In the genomic region with DNA sequence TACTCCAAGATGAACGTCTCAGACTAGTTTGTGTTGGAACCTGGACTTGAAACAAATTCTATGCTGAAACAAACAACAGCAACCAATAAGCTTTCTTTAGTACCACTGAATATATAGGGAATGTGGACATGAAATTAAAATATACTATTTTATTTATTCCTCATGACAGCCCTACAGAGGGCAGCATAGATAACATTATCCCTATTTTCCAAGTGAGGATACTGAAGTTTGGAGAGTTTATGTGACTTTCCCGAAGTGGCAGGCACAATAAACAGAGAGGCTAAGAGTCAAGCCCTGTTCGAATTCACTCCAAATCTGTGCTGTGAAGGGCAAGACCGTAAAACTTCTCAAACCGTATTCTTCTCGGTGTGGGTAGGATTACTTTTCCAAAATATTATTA, we compare ENCODE assay signal across 11 cellular contexts.
DNase-seq lines count a peak whose midpoint lies in the region; TF ChIP-seq lines count a peak whose summit lies in the region.
"Had no signal": no experiment of that assay in that cellular context is flagged by ENCODE, and none has a peak within 500 bp of the region (broad histone marks: within the 10 kb centered on the region; RNA-seq: fewer than 3 reads in every experiment).

No MANE protein-coding gene starts in this region.

- in situ Hi-C loops in SK-MEL-5 (cut with HindIII; ENCODE audit: low pct_unique_long_range_greater_than_20kb, low sequenced_read_pairs) = no loop called here

- DNase-seq in GM03348 (ENCODE audit: low spot score) (peak; percentile 57), SK-MEL-5 (ENCODE audit: low read depth, low spot score) (peak; percentile 28), foreskin fibroblast (peak; percentile 1 to 48), smooth muscle cell of the brain vasculature (ENCODE audit: low read depth, low spot score) (peak; percentile 1), NCI-H2029 (lab: John Stamatoyannopoulos, UW) (no peak), SIG-M5 treated with dmso at 0.1 percent for 504 hours (lab: John Stamatoyannopoulos, UW; ENCODE audit: unreplicated experiment) (no peak)
- DNase-seq in activated CD8-positive, alpha-beta memory T cell treated with anti-CD3 and anti-CD28 coated beads, Interleukin-2, amount 50 U/mL, for 48 hours = no peak
- DNase-seq: activated CD4-positive, alpha-beta T cell treated with anti-CD3 and anti-CD28 coated beads, Interleukin-2, amount 50 U/mL, for 48 hours; Right ventricle myocardium superior; stimulated activated CD4-positive, alpha-beta T cell treated with anti-CD3 and anti-CD28 coated beads, Interleukin-12 subunit alpha, Interleukin-12 subunit beta, amount 100 ng/mL, for 4 hours; stimulated activated naive B cell treated with anti-CD40 and anti-IgM and Interleukin-4, amounts not matched to agents 10 μg/mL and 1 μg/mL and 100 μg/mL, for 72 hours had no signal

- H3K4me3 ChIP-seq in foreskin fibroblast (ENCODE audit: low read depth in 1 of 2, low read length in 2 of 2) = no peak overlapping the region

- TF ChIP-seq CTCF in foreskin fibroblast (IDR thresholded peaks at IDR 0.05; ENCODE audit: low read depth, low read length) = peak; percentile 26

Comparison
In these comparisons a context has a peak if more than half of its experiments do, and no peak if none do; other contexts are left out.
1. DNase-seq: peak in GM03348 (single experiment), SK-MEL-5 (single experiment), foreskin fibroblast (2 of 2) and smooth muscle cell of the brain vasculature (single experiment); none in NCI-H2029 (single experiment), activated CD8-positive, alpha-beta memory T cell treated with anti-CD3 and anti-CD28 coated beads, Interleukin-2, amount 50 U/mL, for 48 hours (single experiment) and SIG-M5 treated with dmso at 0.1 percent for 504 hours (single experiment).